Comparison of ENCODE assay signal across 8 cellular contexts in the genomic region with DNA sequence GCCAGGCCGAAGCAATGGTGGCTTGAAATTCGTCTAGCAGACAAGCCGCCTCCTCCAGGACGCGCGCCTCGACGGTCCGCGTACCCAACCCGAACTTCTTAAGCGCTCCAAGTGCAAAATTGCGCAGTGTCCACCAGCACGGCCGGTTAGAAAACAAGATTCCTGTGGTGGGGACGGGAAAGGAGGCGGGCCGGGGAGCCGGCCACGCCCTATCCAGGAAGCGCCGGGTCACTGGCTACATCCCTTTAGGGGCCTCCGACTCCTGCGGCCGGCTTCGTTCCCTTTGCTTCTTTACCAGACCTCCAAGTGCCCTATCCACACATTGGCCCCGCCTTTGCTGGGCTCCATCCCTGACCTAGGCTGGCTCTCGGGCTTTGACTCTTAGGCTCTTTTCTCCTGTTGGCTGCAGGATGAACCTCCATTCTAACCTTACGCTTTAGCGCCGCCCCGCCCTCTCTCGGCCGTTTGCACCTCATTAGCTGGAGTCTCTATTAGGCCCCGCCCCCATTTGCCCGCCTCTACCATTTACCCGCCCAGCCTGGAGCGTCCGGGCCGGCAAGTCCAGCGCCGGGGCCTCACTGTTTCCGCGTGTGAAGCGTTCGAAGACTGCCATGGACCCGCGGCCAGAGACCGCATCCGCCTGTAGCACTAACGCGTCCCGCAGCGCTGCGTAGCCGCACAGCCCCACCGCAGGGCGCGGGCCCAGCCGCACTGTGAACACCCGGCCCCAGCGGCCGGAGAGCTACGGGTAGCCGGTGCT. TPM values are rescaled to one million over a fixed set of nuclear protein-coding genes. Genes with fewer than 3 reads are reported as not detected.
DNase-seq lines count a peak whose midpoint lies in the region; ATAC-seq and TF ChIP-seq lines count a peak whose summit lies in the region.
"Not testable (repeated sequence)": the region's sequence is repeated elsewhere in the genome, so short reads cannot be mapped to it uniquely, and the experiment has no call there.

No MANE protein-coding gene starts in this region.

- H3K36me3 ChIP-seq in OCI-LY1 (ENCODE audit: insufficient read depth, low read length) = peaks cover 37% of the 10 kb centered on the region
- not testable (repeated sequence) for H3K36me3 ChIP-seq in ectodermal cell (ENCODE audit: control insufficient read depth, insufficient read depth, low read length); prostate gland

- DNase-seq in AG08395 (ENCODE audit: low spot score) (peak; percentile 45), iris pigment epithelial cell (ENCODE audit: low read depth) (peak; percentile 87), prostate gland (ENCODE audit: low spot score) (peak; percentile 65)
- DNase-seq in activated T-cell treated with anti-CD3 and anti-CD28 coated beads, Interleukin-2, amount 50 U/mL, for 1 hour = peak; percentile 65

- intact Hi-C loops in prostate gland (cut with DNase I) = not testable (repeated sequence)

- H3F3A ChIP-seq in OCI-LY1 (ENCODE audit: insufficient read depth, low read length) = not testable (repeated sequence)

- peak overlapping the region; percentile 28; the same call in 1 of the 2 replicates for H3K9ac ChIP-seq in OCI-LY1 (ENCODE audit: low read length)

- ATAC-seq in GM19023 (IDR thresholded peaks at IDR 0.05; ENCODE audit: unreplicated experiment) (peak; percentile 65), HG03196 (IDR thresholded peaks at IDR 0.05; ENCODE audit: unreplicated experiment) (peak; percentile 51)

- H3K4me1 ChIP-seq in OCI-LY1 (ENCODE audit: insufficient read depth, low read length, severe bottlenecking) (peaks cover 24% of the 10 kb centered on the region), ectodermal cell (ENCODE audit: control insufficient read depth, insufficient read depth, low read length) (peaks cover 34% of the 10 kb centered on the region), prostate gland (replicated peaks) (peaks cover 18% of the 10 kb centered on the region)

- TF ChIP-seq CTCF in OCI-LY1 (IDR thresholded peaks at IDR 0.05; ENCODE audit: low read length) = not testable (repeated sequence)
- TF ChIP-seq CTCF in prostate gland (IDR thresholded peaks at IDR 0.05) = peak in 1 of 4 experiments; percentile 28

- WGBS in ectodermal cell, 2 experiments = 2 to 3% methylated on average over 29 to 40 of the region's 65 CpGs
- 5% methylated on average over 35 of the region's 65 CpGs for WGBS in prostate gland

- not testable (repeated sequence) for H4K20me1 ChIP-seq in OCI-LY1 (ENCODE audit: insufficient read depth, low read length)

- H3K27me3 ChIP-seq in OCI-LY1 (ENCODE audit: insufficient read depth, low read length); prostate gland (replicated peaks; ENCODE audit: insufficient read depth): not testable (repeated sequence)
- H3K27me3 ChIP-seq in ectodermal cell (ENCODE audit: control insufficient read depth, insufficient read depth, low read length, poor library complexity, severe bottlenecking) = peaks cover 16% of the 10 kb centered on the region

- peak overlapping the region; percentile 61 for H3K4me2 ChIP-seq in OCI-LY1 (ENCODE audit: low read length)

- H3K27ac ChIP-seq in OCI-LY1 (ENCODE audit: low read depth, low read length, poor library complexity, severe bottlenecking) = not testable (repeated sequence)
- H3K27ac ChIP-seq in ectodermal cell (ENCODE audit: insufficient read depth, low read depth, low read length, poor library complexity, severe bottlenecking) (peak overlapping the region; percentile 44), prostate gland (peak overlapping the region; percentile 53 to 55)

- not testable (repeated sequence) for H3K9me2 ChIP-seq in OCI-LY1 (ENCODE audit: low read depth, low read length)

- not testable (repeated sequence) for H3K79me2 ChIP-seq in OCI-LY1 (ENCODE audit: insufficient read depth, low read length)

- not testable (repeated sequence) for H3K9me3 ChIP-seq in OCI-LY1 (ENCODE audit: low read length); ectodermal cell (ENCODE audit: control insufficient read depth, low read length); prostate gland

- peak; percentile 47 for TF ChIP-seq POLR2A in prostate gland (IDR thresholded peaks at IDR 0.05)

- H3K4me3 ChIP-seq in OCI-LY1 (ENCODE audit: low read depth, low read length, poor library complexity, severe bottlenecking) (peak overlapping the region; percentile 53), ectodermal cell (ENCODE audit: insufficient read depth, low read depth, low read length) (peak overlapping the region; percentile 41), prostate gland (peak overlapping the region; percentile 17 to 29)

- H2AFZ ChIP-seq in OCI-LY1 (ENCODE audit: low read length) = not testable (repeated sequence)

RNA-seq across cellular contexts. Expression of gene EGLN2, which starts 11.8 kb away (rescaled TPM):
- 82.0 TPM for polyA plus RNA-seq in ectodermal cell (2013, experiment 1 of 4)
- 80.9 TPM for polyA plus RNA-seq in ectodermal cell (2013, experiment 2 of 4)
- 63.2 TPM for polyA plus RNA-seq in ectodermal cell (2013, experiment 3 of 4)
- 67.6 TPM for polyA plus RNA-seq in ectodermal cell (2013, experiment 4 of 4)
- total RNA-seq in prostate gland = 100 to 1,000 TPM in 1 of 2 donors, 10 to 100 TPM in 1; 62.6 to 213 TPM

RNA-seq across cellular contexts. Expression of gene RAB4B, which starts 32.8 kb away (rescaled TPM):
- polyA plus RNA-seq in ectodermal cell (2013, experiment 1 of 4) = 22.2 TPM
- polyA plus RNA-seq in ectodermal cell (2013, experiment 2 of 4) = 19.7 TPM
- 20.2 TPM for polyA plus RNA-seq in ectodermal cell (2013, experiment 3 of 4)
- polyA plus RNA-seq in ectodermal cell (2013, experiment 4 of 4) = 25.0 TPM
- total RNA-seq in prostate gland = 10 to 100 TPM; 44.8 to 51.7 TPM

RNA-seq across cellular contexts. Expression of gene MIA, which starts 35.5 kb away (rescaled TPM):
- polyA plus RNA-seq in ectodermal cell (2013, experiment 1 of 4) = 1.3 TPM
- polyA plus RNA-seq in ectodermal cell (2013, experiment 2 of 4) = 0.85 TPM
- polyA plus RNA-seq in ectodermal cell (2013, experiment 3 of 4) = 1.7 TPM
- polyA plus RNA-seq in ectodermal cell (2013, experiment 4 of 4) = 2.8 TPM
- 1 to 10 TPM; 2.7 to 5.0 TPM for total RNA-seq in prostate gland

RNA-seq across cellular contexts. Expression of gene CYP2A6, which starts 39.4 kb away (rescaled TPM):
- not detected for polyA plus RNA-seq in ectodermal cell (2013, experiment 1 of 4)
- not detected for polyA plus RNA-seq in ectodermal cell (2013, experiment 2 of 4)
- not detected for polyA plus RNA-seq in ectodermal cell (2013, experiment 3 of 4)
- not detected for polyA plus RNA-seq in ectodermal cell (2013, experiment 4 of 4)
- total RNA-seq in prostate gland = 1 to 10 TPM in 1 of 2 donors, not detected in 1; 1.1 TPM

RNA-seq across cellular contexts. Expression of gene SNRPA, which starts 59.8 kb away (rescaled TPM):
- 251 TPM for polyA plus RNA-seq in ectodermal cell (2013, experiment 1 of 4)
- 211 TPM for polyA plus RNA-seq in ectodermal cell (2013, experiment 2 of 4)
- polyA plus RNA-seq in ectodermal cell (2013, experiment 3 of 4) = 236 TPM
- 262 TPM for polyA plus RNA-seq in ectodermal cell (2013, experiment 4 of 4)
- 10 to 100 TPM; 70.3 to 92.2 TPM for total RNA-seq in prostate gland
